Comparison of ENCODE assay signal across 11 cellular contexts in genomic region chr3:111143-112069, GRCh38.
DNase-seq lines count a peak whose midpoint lies in the region; ATAC-seq, FAIRE-seq and TF ChIP-seq lines count a peak whose summit lies in the region.
"Had no signal": no experiment of that assay in that cellular context is flagged by ENCODE, and none has a peak within 500 bp of the region (broad histone marks: within the 10 kb centered on the region; RNA-seq: fewer than 3 reads in every experiment).

No MANE protein-coding gene starts in this region.

- no peak for TF ChIP-seq POLR2A in GM12891 (IDR thresholded peaks at IDR 0.05; ENCODE audit: low read depth, low read length)

- WGBS in endodermal cell (ENCODE audit: insufficient coverage in 1 of 2, insufficient read length in 1 of 2), 2 experiments, result 88 to 95% methylated on average over 7 to 8 of the region's 8 CpGs

- H3K36me3 Mint-ChIP-seq in endodermal cell (ENCODE audit: low read depth), result no peaks in the 10 kb centered on the region
- H3K36me3 Mint-ChIP-seq in T-cell, result no peaks in the 10 kb centered on the region

- no peak overlapping the region for H3K4me3 Mint-ChIP-seq in endodermal cell
- H3K4me3 Mint-ChIP-seq in T-cell, result no peak overlapping the region

- CTCF ChIA-PET in T-cell (lab: Charles Lee), result no interaction called here

- peaks cover 75% of the 10 kb centered on the region for H3K9me3 ChIP-seq in endodermal cell (ENCODE audit: control insufficient read depth, low read length)
- H3K9me3 ChIP-seq: left lung had no signal

- H3K27me3 ChIP-seq in endodermal cell (ENCODE audit: control insufficient read depth, insufficient read depth, low read length, poor library complexity, severe bottlenecking), result no peaks in the 10 kb centered on the region
- H3K27me3 ChIP-seq: left lung had no signal

- H3K27me3 Mint-ChIP-seq in endodermal cell (ENCODE audit: insufficient read depth) (no peaks in the 10 kb centered on the region), T-cell (peaks cover 0 to 7% of the 10 kb centered on the region in 2 donors)

- no peak overlapping the region for H3K9ac ChIP-seq in endodermal cell (ENCODE audit: extremely low read depth, low read length, poor library complexity, severe bottlenecking)

- POLR2A ChIA-PET in T-cell (lab: Charles Lee), result no interaction called here

- H3K36me3 ChIP-seq in endodermal cell (ENCODE audit: control insufficient read depth, insufficient read depth, low read length), result no peaks in the 10 kb centered on the region
- H3K36me3 ChIP-seq: left lung had no signal

- no peak for FAIRE-seq in GM12891 (lab: Jason Lieb, UNC)

- no peak for TF ChIP-seq CTCF in endodermal cell (conservative IDR thresholded peaks at IDR 0.05)

- H3K4me1 ChIP-seq in endodermal cell (ENCODE audit: control insufficient read depth, insufficient read depth, low read length), result no peaks in the 10 kb centered on the region
- H3K4me1 ChIP-seq: left lung had no signal

- no peak overlapping the region for H3K4me3 ChIP-seq in endodermal cell (ENCODE audit: low read length)
- H3K4me3 ChIP-seq: left lung, skin epidermis had no signal

- DNase-seq in NCI-H1417 (lab: John Stamatoyannopoulos, UW), result peak; percentile 72 to 93 (median 77)
- no peak for DNase-seq in endodermal cell
- DNase-seq in GM12891 (ENCODE audit: insufficient read length, low spot score), result no peak
- DNase-seq in glomerular visceral epithelial cell (ENCODE audit: extremely low spot score), result no peak
- DNase-seq in SW 1271 (lab: John Stamatoyannopoulos, UW), result no peak
- no peak for DNase-seq in T-cell
- DNase-seq: EL had no signal

- H3K4me1 Mint-ChIP-seq in endodermal cell (peaks cover 10% of the 10 kb centered on the region), T-cell (no peaks in the 10 kb centered on the region)

- H3K9me3 Mint-ChIP-seq in endodermal cell (no peaks in the 10 kb centered on the region), T-cell (no peaks in the 10 kb centered on the region)

- H3K27ac Mint-ChIP-seq in endodermal cell (no peak overlapping the region), T-cell (no peak overlapping the region)

- peak overlapping the region; percentile 29 for H3K27ac ChIP-seq in endodermal cell (ENCODE audit: low read depth, low read length)
- H3K27ac ChIP-seq: left lung, skin epidermis had no signal

- ATAC-seq in GM18909 (IDR thresholded peaks at IDR 0.05; ENCODE audit: poor library complexity, unreplicated experiment), result peak; percentile 90
- peak; percentile 70 for ATAC-seq in HG02759 (IDR thresholded peaks at IDR 0.05; ENCODE audit: unreplicated experiment)
- ATAC-seq in T-cell (replicated peaks in 1 of 4), result no peak
- ATAC-seq: left lung had no signal

TF ChIP-seq in GM12891, 5 proteins besides CTCF, POLR2A, EP300 and RAD21:
- TF ChIP-seq POU2F2 (IDR thresholded peaks at IDR 0.05; ENCODE audit: low read depth, low read length) (no peak), SPI1 (IDR thresholded peaks at IDR 0.05; ENCODE audit: low read depth, low read length) (no peak), POLR2AphosphoS5 (IDR thresholded peaks at IDR 0.05; ENCODE audit: low read depth, low read length) (no peak), TAF1 (IDR thresholded peaks at IDR 0.05; ENCODE audit: low read depth, low read length) (no peak), PAX5 (IDR thresholded peaks at IDR 0.05; ENCODE audit: insufficient read depth, low read length, severe bottlenecking) (no peak)

Comparison
In these comparisons a context has a peak if more than half of its experiments do, and no peak if none do; other contexts are left out.
1. ATAC-seq: peak in GM18909 (single experiment) and HG02759 (single experiment); none in T-cell (0 of 4).
2. DNase-seq: peak in NCI-H1417 (3 of 3); none in endodermal cell (single experiment), GM12891 (single experiment), glomerular visceral epithelial cell (single experiment), SW 1271 (0 of 2) and T-cell (0 of 34).